Comparison of ENCODE assay signal across 11 cellular contexts in genomic region chr11:48019597-48019996, GRCh38. TPM values are rescaled to one million over a fixed set of nuclear protein-coding genes. Genes with fewer than 3 reads are reported as not detected.
A peak's percentile ranks its signal among the peaks of the same experiment; 100 is the strongest.
DNase-seq lines count a peak whose midpoint lies in the region; TF ChIP-seq lines count a peak whose summit lies in the region.
"Had no signal": no experiment of that assay in that cellular context is flagged by ENCODE, and none has a peak within 500 bp of the region (broad histone marks: within the 10 kb centered on the region; RNA-seq: fewer than 3 reads in every experiment).

No MANE protein-coding gene starts in this region.

- peaks cover 15% of the 10 kb centered on the region for H3K36me3 ChIP-seq in OCI-LY3 (replicated peaks; ENCODE audit: low read depth, low read length)
- H3K36me3 ChIP-seq in spleen, result peaks cover 0 to 10% (median 0%) of the 10 kb centered on the region in 6 donors

- H3K4me1 ChIP-seq in OCI-LY3 (ENCODE audit: low read length) (peaks cover 91% of the 10 kb centered on the region), spleen (peaks cover 45 to 100% (median 92%) of the 10 kb centered on the region in 6 donors)

- H3K27ac ChIP-seq in OCI-LY3 (ENCODE audit: low read length) (peak overlapping the region; percentile 94), spleen (peak overlapping the region; percentile 58 to 90 (median 81))

- no peaks in the 10 kb centered on the region for H3K9me3 Mint-ChIP-seq in activated CD4-positive, alpha-beta T cell treated with anti-CD3 and anti-CD28 coated beads, Interleukin-2, amount 10 ng/mL, durations not matched to agents 7 days and 5 days
- no peaks in the 10 kb centered on the region for H3K9me3 Mint-ChIP-seq in immature natural killer cell

- H3K4me3 ChIP-seq in OCI-LY3 (ENCODE audit: low read length) (peak overlapping the region; percentile 70), spleen (peak overlapping the region in 1 of 8 donors; percentile 34)
- H3K4me3 ChIP-seq: A549 had no signal

- CTCF ChIA-PET in activated CD4-positive, alpha-beta T cell treated with anti-CD3 and anti-CD28 coated beads, Interleukin-2, amount 10 ng/mL, durations not matched to agents 7 days and 5 days (lab: Charles Lee), result interaction anchor here (0.6 to 4.0 kb wide), 7 partner anchors 10 to 85 kb away, joined by 3 to 11 read pairs (median 4); no protein-coding TSS in a partner anchor

- H3K9ac ChIP-seq in OCI-LY3 (ENCODE audit: low read length), result peak overlapping the region; percentile 76

- no peak for TF ChIP-seq CTCF in OCI-LY3 (IDR thresholded peaks at IDR 0.05; ENCODE audit: low read depth, low read length)
- no peak for TF ChIP-seq CTCF in spleen (IDR thresholded peaks at IDR 0.05 in 8 of 11, conservative IDR thresholded peaks at IDR 0.05 in 3 of 11)

- H3K9me3 ChIP-seq in OCI-LY3 (ENCODE audit: insufficient read depth, low read length), result no peaks in the 10 kb centered on the region
- H3K9me3 ChIP-seq in spleen, result no peaks in the 10 kb centered on the region
- H3K9me3 ChIP-seq: A549 had no signal

- WGBS in spleen, 5 donors, result 63 to 77% (median 68%) methylated on average over 8 of the region's 8 CpGs

- H3K79me2 ChIP-seq in OCI-LY3 (ENCODE audit: low read length), result peaks cover 86% of the 10 kb centered on the region

- peaks cover 83% of the 10 kb centered on the region for H3K4me1 Mint-ChIP-seq in activated CD4-positive, alpha-beta T cell treated with anti-CD3 and anti-CD28 coated beads, Interleukin-2, amount 10 ng/mL, durations not matched to agents 7 days and 5 days
- peaks cover 83 to 94% of the 10 kb centered on the region in 2 donors for H3K4me1 Mint-ChIP-seq in immature natural killer cell

- no peak for DNase-seq in activated CD4-positive, alpha-beta T cell treated with anti-CD3 and anti-CD28 coated beads, Interleukin-2, amount 10 ng/mL, durations not matched to agents 7 days and 5 days
- DNase-seq in activated CD4-positive, alpha-beta T cell treated with anti-CD3 and anti-CD28 coated beads for 4 hours, result no peak
- no peak for DNase-seq in immature natural killer cell
- DNase-seq in spleen, result no peak
- DNase-seq in NCI-H1694 (lab: John Stamatoyannopoulos, UW), result no peak
- no peak for DNase-seq in mesenteric fat pad (ENCODE audit: low spot score)
- no peak for DNase-seq in iPS-NIHi7 (ENCODE audit: extremely low spot score)
- DNase-seq: kidney glomerular epithelial cell, occipital lobe had no signal

- intact Hi-C loops in spleen (cut with DNase I; ENCODE audit: low total_unique reads), result no loop called here

- POLR2A ChIA-PET in activated CD4-positive, alpha-beta T cell treated with anti-CD3 and anti-CD28 coated beads, Interleukin-2, amount 10 ng/mL, durations not matched to agents 7 days and 5 days (lab: Charles Lee), result no interaction called here

- TF ChIP-seq POLR2A in spleen (IDR thresholded peaks at IDR 0.05), result no peak

- no peaks in the 10 kb centered on the region for H3K27me3 ChIP-seq in OCI-LY3 (ENCODE audit: low read depth, low read length)
- no peaks in the 10 kb centered on the region for H3K27me3 ChIP-seq in spleen (replicated peaks in 1 of 7)

- no peak overlapping the region for H3K4me3 Mint-ChIP-seq in activated CD4-positive, alpha-beta T cell treated with anti-CD3 and anti-CD28 coated beads, Interleukin-2, amount 10 ng/mL, durations not matched to agents 7 days and 5 days
- peak overlapping the region in 4 of 5 donors; percentile 22 to 82 (median 78) for H3K4me3 Mint-ChIP-seq in immature natural killer cell

- no peaks in the 10 kb centered on the region for H3K27me3 Mint-ChIP-seq in activated CD4-positive, alpha-beta T cell treated with anti-CD3 and anti-CD28 coated beads, Interleukin-2, amount 10 ng/mL, durations not matched to agents 7 days and 5 days
- H3K27me3 Mint-ChIP-seq in immature natural killer cell (ENCODE audit: low read depth in 3 of 3), result peaks cover 2 to 13% (median 4%) of the 10 kb centered on the region in 3 donors

- peaks cover 57% of the 10 kb centered on the region for H4K20me1 ChIP-seq in OCI-LY3 (ENCODE audit: insufficient read depth, low read length)

- H2AFZ ChIP-seq in OCI-LY3 (ENCODE audit: low read depth, low read length), result no peak overlapping the region

- H3K36me3 Mint-ChIP-seq in activated CD4-positive, alpha-beta T cell treated with anti-CD3 and anti-CD28 coated beads, Interleukin-2, amount 10 ng/mL, durations not matched to agents 7 days and 5 days (ENCODE audit: low read depth), result peaks cover 55% of the 10 kb centered on the region
- H3K36me3 Mint-ChIP-seq in immature natural killer cell, result peaks cover 0 to 4% (median 2%) of the 10 kb centered on the region in 3 donors

- peak overlapping the region; percentile 75 for H3K27ac Mint-ChIP-seq in activated CD4-positive, alpha-beta T cell treated with anti-CD3 and anti-CD28 coated beads, Interleukin-2, amount 10 ng/mL, durations not matched to agents 7 days and 5 days
- peak overlapping the region; percentile 89 to 100 (median 96) for H3K27ac Mint-ChIP-seq in immature natural killer cell

- H3K4me2 ChIP-seq in OCI-LY3 (ENCODE audit: low read length), result peak overlapping the region; percentile 84

RNA-seq across cellular contexts. Expression of gene PTPRJ, which starts 39.2 kb away (rescaled TPM):
- total RNA-seq in activated CD4-positive, alpha-beta T cell treated with anti-CD3 and anti-CD28 coated beads, Interleukin-2, amount 10 ng/mL, durations not matched to agents 7 days and 5 days, result 10 to 100 TPM; 75.2 to 81.3 TPM
- 10 to 100 TPM; 10.0 to 19.0 (median 18.0) TPM for polyA plus RNA-seq in immature natural killer cell
- total RNA-seq in spleen, result 100 to 1,000 TPM in 4 of 7 donors, 10 to 100 TPM in 3; 63.7 to 135 (median 100) TPM
- polyA plus RNA-seq in spleen, result 10 to 100 TPM in 1 of 3 donors, 1 to 10 TPM in 2; 6.4 to 11.6 (median 10.0) TPM
- total RNA-seq in mesenteric fat pad, result 24.0 TPM
